12 cellular contexts compared by ENCODE assay signal in genomic region chr20:53216478-53216855, GRCh38.
A peak's percentile ranks its signal among the peaks of the same experiment; 100 is the strongest.
DNase-seq lines count a peak whose midpoint lies in the region; ATAC-seq and TF ChIP-seq lines count a peak whose summit lies in the region.
"Had no signal": no experiment of that assay in that cellular context is flagged by ENCODE, and none has a peak within 500 bp of the region (broad histone marks: within the 10 kb centered on the region; RNA-seq: fewer than 3 reads in every experiment).

No MANE protein-coding gene starts in this region.

- no peaks in the 10 kb centered on the region for H3K9me3 Mint-ChIP-seq in activated T-cell treated with anti-CD3 and anti-CD28 coated beads, Interleukin-2, amount 50 U/mL, for 4 hours
- H3K9me3 Mint-ChIP-seq in activated naive CD8-positive, alpha-beta T cell treated with anti-CD3 and anti-CD28 coated beads, Interleukin-2, amount 50 U/mL, for 24 hours: peaks cover 17% of the 10 kb centered on the region
- peaks cover 4% of the 10 kb centered on the region for H3K9me3 Mint-ChIP-seq in neural progenitor cell

- H3K27me3 ChIP-seq in KMS-11 (ENCODE audit: insufficient read depth, low read depth): no peaks in the 10 kb centered on the region
- peaks cover 9% of the 10 kb centered on the region for H3K27me3 ChIP-seq in neural progenitor cell
- H3K27me3 ChIP-seq: gastrocnemius medialis had no signal

- no peaks in the 10 kb centered on the region for H3K9me3 ChIP-seq in neural progenitor cell (ENCODE audit: low read depth)
- H3K9me3 ChIP-seq: Caco-2, gastrocnemius medialis had no signal

- TF ChIP-seq CTCF in KMS-11 (conservative IDR thresholded peaks at IDR 0.05; ENCODE audit: low read depth, low read length): no peak
- no peak for TF ChIP-seq CTCF in neural progenitor cell (IDR thresholded peaks at IDR 0.05)

- no peak overlapping the region for H3K27ac ChIP-seq in KMS-11
- H3K27ac ChIP-seq in neural progenitor cell: no peak overlapping the region
- H3K27ac ChIP-seq: gastrocnemius medialis had no signal

- peak overlapping the region; percentile 37; the same call in 1 of the 2 replicates for H2AFZ ChIP-seq in KMS-11 (ENCODE audit: low read depth)
- H2AFZ ChIP-seq in neural progenitor cell (replicated peaks): no peak overlapping the region

- H3K4me1 ChIP-seq in KMS-11 (ENCODE audit: low read depth, poor library complexity, severe bottlenecking) (peaks cover 19% of the 10 kb centered on the region), neural progenitor cell (peaks cover 21% of the 10 kb centered on the region)
- H3K4me1 ChIP-seq: Caco-2, gastrocnemius medialis had no signal

- no peaks in the 10 kb centered on the region for H4K20me1 ChIP-seq in KMS-11 (ENCODE audit: insufficient read depth)
- no peaks in the 10 kb centered on the region for H4K20me1 ChIP-seq in neural progenitor cell (ENCODE audit: low read depth)

- H3K4me2 ChIP-seq in KMS-11 (peak overlapping the region; percentile 44; the same call in 1 of the 2 replicates), neural progenitor cell (peak overlapping the region; percentile 6)

- no peak for DNase-seq in activated T-cell treated with anti-CD3 and anti-CD28 coated beads, Interleukin-2, amount 50 U/mL, for 4 hours
- no peak for DNase-seq in activated T-cell treated with anti-CD3 and anti-CD28 coated beads, Interleukin-2, amount 50 U/mL, for 48 hours
- DNase-seq in activated naive CD8-positive, alpha-beta T cell treated with anti-CD3 and anti-CD28 coated beads, Interleukin-2, amount 50 U/mL, for 24 hours: no peak
- DNase-seq in neural progenitor cell (ENCODE audit: low spot score): no peak
- no peak for DNase-seq in NK-92 (lab: John Stamatoyannopoulos, UW; ENCODE audit: unreplicated experiment)
- DNase-seq: NCI-H187 treated with DMSO at 0.1 percent for 48 hours had no signal

- H3F3A ChIP-seq in neural progenitor cell (ENCODE audit: low read depth): peaks cover 17% of the 10 kb centered on the region

- H3K27me3 Mint-ChIP-seq in activated T-cell treated with anti-CD3 and anti-CD28 coated beads, Interleukin-2, amount 50 U/mL, for 4 hours (ENCODE audit: low read depth): no peaks in the 10 kb centered on the region
- H3K27me3 Mint-ChIP-seq in activated naive CD8-positive, alpha-beta T cell treated with anti-CD3 and anti-CD28 coated beads, Interleukin-2, amount 50 U/mL, for 24 hours: peaks cover 4% of the 10 kb centered on the region
- H3K27me3 Mint-ChIP-seq in neural progenitor cell (ENCODE audit: insufficient read depth, low read depth): peaks cover 3% of the 10 kb centered on the region

- peak; percentile 44 to 57 for ATAC-seq in activated T-cell treated with anti-CD3 and anti-CD28 coated beads, Interleukin-2, amount 50 U/mL, for 4 hours
- peak; percentile 31 for ATAC-seq in activated naive CD8-positive, alpha-beta T cell treated with anti-CD3 and anti-CD28 coated beads, Interleukin-2, amount 50 U/mL, for 24 hours
- ATAC-seq in HG03039 (IDR thresholded peaks at IDR 0.05; ENCODE audit: unreplicated experiment) (no peak), HG03520 (IDR thresholded peaks at IDR 0.05; ENCODE audit: unreplicated experiment) (no peak)

- H3K36me3 Mint-ChIP-seq in activated T-cell treated with anti-CD3 and anti-CD28 coated beads, Interleukin-2, amount 50 U/mL, for 4 hours (ENCODE audit: insufficient read depth): peaks cover 5% of the 10 kb centered on the region
- no peaks in the 10 kb centered on the region for H3K36me3 Mint-ChIP-seq in activated naive CD8-positive, alpha-beta T cell treated with anti-CD3 and anti-CD28 coated beads, Interleukin-2, amount 50 U/mL, for 24 hours (ENCODE audit: low read depth)
- H3K36me3 Mint-ChIP-seq in neural progenitor cell: peaks cover 2% of the 10 kb centered on the region

- peak overlapping the region; percentile 46 for H3K4me3 Mint-ChIP-seq in activated T-cell treated with anti-CD3 and anti-CD28 coated beads, Interleukin-2, amount 50 U/mL, for 4 hours
- no peak overlapping the region for H3K4me3 Mint-ChIP-seq in activated naive CD8-positive, alpha-beta T cell treated with anti-CD3 and anti-CD28 coated beads, Interleukin-2, amount 50 U/mL, for 24 hours
- H3K4me3 Mint-ChIP-seq in neural progenitor cell: no peak overlapping the region

- H3K79me2 ChIP-seq in KMS-11 (ENCODE audit: insufficient read depth, low read depth) (no peaks in the 10 kb centered on the region), neural progenitor cell (ENCODE audit: low read depth) (no peaks in the 10 kb centered on the region)

- H3K9ac ChIP-seq in KMS-11 (no peak overlapping the region), neural progenitor cell (no peak overlapping the region)

- peaks cover 46% of the 10 kb centered on the region for H3K4me1 Mint-ChIP-seq in activated T-cell treated with anti-CD3 and anti-CD28 coated beads, Interleukin-2, amount 50 U/mL, for 4 hours (ENCODE audit: low read depth)
- H3K4me1 Mint-ChIP-seq in activated naive CD8-positive, alpha-beta T cell treated with anti-CD3 and anti-CD28 coated beads, Interleukin-2, amount 50 U/mL, for 24 hours: peaks cover 30% of the 10 kb centered on the region
- peaks cover 5% of the 10 kb centered on the region for H3K4me1 Mint-ChIP-seq in neural progenitor cell

- H3K4me3 ChIP-seq in KMS-11 (IDR thresholded peaks at IDR 0.05; ENCODE audit: insufficient read depth, low read depth, low read length) (no peak overlapping the region), neural progenitor cell (no peak overlapping the region)
- H3K4me3 ChIP-seq: lung had no signal

- H3K36me3 ChIP-seq in KMS-11 (ENCODE audit: insufficient read depth) (no peaks in the 10 kb centered on the region), neural progenitor cell (no peaks in the 10 kb centered on the region)
- H3K36me3 ChIP-seq: gastrocnemius medialis had no signal

- H3K27ac Mint-ChIP-seq in activated naive CD8-positive, alpha-beta T cell treated with anti-CD3 and anti-CD28 coated beads, Interleukin-2, amount 50 U/mL, for 24 hours: no peak overlapping the region
- no peak overlapping the region for H3K27ac Mint-ChIP-seq in neural progenitor cell

Comparison
In these comparisons a context has a peak if more than half of its experiments do, and no peak if none do; other contexts are left out.
1. ATAC-seq: peak in activated T-cell treated with anti-CD3 and anti-CD28 coated beads, Interleukin-2, amount 50 U/mL, for 4 hours (2 of 2) and activated naive CD8-positive, alpha-beta T cell treated with anti-CD3 and anti-CD28 coated beads, Interleukin-2, amount 50 U/mL, for 24 hours (single experiment); none in HG03039 (single experiment) and HG03520 (single experiment).